In the genomic region with DNA sequence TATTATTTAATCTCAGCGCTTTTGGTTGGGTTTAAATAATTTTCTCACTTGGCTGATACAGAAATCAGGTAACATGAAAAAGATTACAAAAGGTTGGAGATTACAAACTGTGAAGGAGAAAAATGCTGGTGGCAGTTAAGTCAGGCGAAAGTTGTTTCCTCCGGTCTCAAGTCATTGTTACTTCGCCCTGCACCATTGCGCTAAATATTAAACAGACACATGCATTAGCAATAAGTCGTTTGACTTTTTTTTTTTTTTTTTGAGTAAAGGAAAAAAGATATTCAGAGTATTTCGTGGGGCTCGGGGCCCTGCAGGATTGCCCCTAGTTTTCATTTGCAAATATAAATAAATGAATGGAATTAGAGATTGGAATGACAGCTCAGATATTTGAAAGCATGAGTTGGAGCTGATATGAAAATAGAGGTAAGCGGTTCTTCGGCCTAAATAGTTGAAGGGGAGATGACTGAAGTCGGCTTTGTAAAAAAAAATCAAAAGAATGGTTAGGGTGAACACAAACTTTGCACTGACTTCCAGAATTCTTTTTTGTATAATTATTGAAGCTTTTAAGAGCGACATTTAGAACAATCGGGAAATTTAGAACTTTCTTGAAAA, we compare ENCODE assay signal across 8 cellular contexts. TPM values are rescaled to one million over a fixed set of nuclear protein-coding genes. Genes with fewer than 3 reads are reported as not detected.
A peak's percentile ranks its signal among the peaks of the same experiment; 100 is the strongest.
DNase-seq lines count a peak whose midpoint lies in the region; ATAC-seq, FAIRE-seq and TF ChIP-seq lines count a peak whose summit lies in the region.

No MANE protein-coding gene starts in this region.

- no peaks in the 10 kb centered on the region for H3K9me3 ChIP-seq in keratinocyte (ENCODE audit: control insufficient read depth, low read depth, low read length)
- no peaks in the 10 kb centered on the region for H3K9me3 ChIP-seq in suprapubic skin

- FAIRE-seq in keratinocyte (lab: Jason Lieb, UNC) = no peak

- H3K36me3 ChIP-seq in keratinocyte (ENCODE audit: control insufficient read depth in 2 of 2, extremely low read depth in 1 of 2, insufficient read depth in 2 of 2, low read length in 2 of 2) (no peaks in the 10 kb centered on the region), suprapubic skin (no peaks in the 10 kb centered on the region)

- H3K9ac ChIP-seq in keratinocyte (ENCODE audit: control insufficient read depth, extremely low read depth, insufficient read depth, low read length) = peak overlapping the region; percentile 90

- CTCF ChIA-PET in activated CD4-positive, alpha-beta memory T cell treated with anti-CD3 and anti-CD28 coated beads, Interleukin-2, amount 10 ng/mL, durations not matched to agents 7 days and 5 days (lab: Charles Lee) = interaction anchor here (0.7 to 1.7 kb wide), 4 partner anchors 10 to 401 kb away, joined by 3 to 8 read pairs (median 4); no protein-coding TSS in a partner anchor

- H3K9me1 ChIP-seq in keratinocyte (ENCODE audit: control insufficient read depth, extremely low read depth, insufficient read depth, low read length) = no peaks in the 10 kb centered on the region

- POLR2A ChIA-PET in activated CD4-positive, alpha-beta memory T cell treated with anti-CD3 and anti-CD28 coated beads, Interleukin-2, amount 10 ng/mL, durations not matched to agents 7 days and 5 days (lab: Charles Lee) = interaction anchor here (0.9 to 2.2 kb wide), 4 partner anchors 13 to 753 kb away, joined by 3 to 11 read pairs (median 3); no protein-coding TSS in a partner anchor

- TF ChIP-seq CTCF in keratinocyte (optimal IDR thresholded peaks at IDR 0.05 in 1 of 3, IDR thresholded peaks at IDR 0.05 in 1 of 3, conservative IDR thresholded peaks at IDR 0.05 in 1 of 3; ENCODE audit: extremely low read depth in 1 of 3, insufficient read depth in 2 of 3, low read length in 3 of 3) (no peak), suprapubic skin (IDR thresholded peaks at IDR 0.05) (no peak)

- no peak for DNase-seq in activated T-cell treated with anti-CD3 and anti-CD28 coated beads, Interleukin-2, amount 50 U/mL, for 24 hours
- DNase-seq in activated T-cell treated with anti-CD3 and anti-CD28 coated beads, Interleukin-2, amount 50 U/mL, for 48 hours = no peak
- DNase-seq in activated CD4-positive, alpha-beta memory T cell treated with anti-CD3 and anti-CD28 coated beads, Interleukin-2, amount 10 ng/mL, durations not matched to agents 7 days and 5 days = no peak
- DNase-seq in keratinocyte (ENCODE audit: low read depth, low spot score) (no peak), suprapubic skin (ENCODE audit: low spot score in 2 of 2) (no peak)
- DNase-seq in activated CD4-positive, alpha-beta T cell treated with anti-CD3 and anti-CD28 coated beads, Interleukin-2, amount 50 U/mL, for 1 hour = no peak

- H3K79me2 ChIP-seq in keratinocyte (ENCODE audit: control insufficient read depth, insufficient read depth, low read length) = peaks cover 43% of the 10 kb centered on the region

- H4K20me1 ChIP-seq in keratinocyte (ENCODE audit: control insufficient read depth, extremely low read depth, insufficient read depth, low read length) = no peaks in the 10 kb centered on the region

- H3K4me1 Mint-ChIP-seq in activated T-cell treated with anti-CD3 and anti-CD28 coated beads, Interleukin-2, amount 50 U/mL, for 24 hours (ENCODE audit: low read depth) = peaks cover 39% of the 10 kb centered on the region
- peaks cover 39% of the 10 kb centered on the region for H3K4me1 Mint-ChIP-seq in activated CD4-positive, alpha-beta memory T cell treated with anti-CD3 and anti-CD28 coated beads, Interleukin-2, amount 10 ng/mL, durations not matched to agents 7 days and 5 days

- H3K27ac Mint-ChIP-seq in activated T-cell treated with anti-CD3 and anti-CD28 coated beads, Interleukin-2, amount 50 U/mL, for 24 hours = peak overlapping the region; percentile 97
- H3K27ac Mint-ChIP-seq in activated CD4-positive, alpha-beta memory T cell treated with anti-CD3 and anti-CD28 coated beads, Interleukin-2, amount 10 ng/mL, durations not matched to agents 7 days and 5 days = peak overlapping the region; percentile 88

- WGBS in suprapubic skin = 17% methylated on average over 13 of the region's 13 CpGs

- H3K4me2 ChIP-seq in keratinocyte (ENCODE audit: control insufficient read depth, extremely low read depth, insufficient read depth, low read depth, low read length) = peak overlapping the region; percentile 91

- dilution Hi-C loops in keratinocyte (cut with MboI; ENCODE audit: extremely low pct_ligation_motif_present, low sequenced_read_pairs) = no loop called here

- ATAC-seq in GM21390 (IDR thresholded peaks at IDR 0.05; ENCODE audit: unreplicated experiment) (no peak), GM19463 (IDR thresholded peaks at IDR 0.05; ENCODE audit: unreplicated experiment) (no peak)

- H3K4me3 Mint-ChIP-seq in activated T-cell treated with anti-CD3 and anti-CD28 coated beads, Interleukin-2, amount 50 U/mL, for 24 hours = peak overlapping the region; percentile 94
- H3K4me3 Mint-ChIP-seq in activated CD4-positive, alpha-beta memory T cell treated with anti-CD3 and anti-CD28 coated beads, Interleukin-2, amount 10 ng/mL, durations not matched to agents 7 days and 5 days = peak overlapping the region; percentile 88

- H3K4me1 ChIP-seq in keratinocyte (ENCODE audit: control insufficient read depth, extremely low read depth, insufficient read depth, low read length) = peaks cover 2% of the 10 kb centered on the region
- peaks cover 18% of the 10 kb centered on the region for H3K4me1 ChIP-seq in suprapubic skin

- peaks cover 37% of the 10 kb centered on the region for H3K36me3 Mint-ChIP-seq in activated T-cell treated with anti-CD3 and anti-CD28 coated beads, Interleukin-2, amount 50 U/mL, for 24 hours (ENCODE audit: low read depth)
- H3K36me3 Mint-ChIP-seq in activated CD4-positive, alpha-beta memory T cell treated with anti-CD3 and anti-CD28 coated beads, Interleukin-2, amount 10 ng/mL, durations not matched to agents 7 days and 5 days (ENCODE audit: low read depth) = peaks cover 7% of the 10 kb centered on the region

- H2AFZ ChIP-seq in keratinocyte (ENCODE audit: control insufficient read depth, low read length) = peak overlapping the region; percentile 100

- H3K27me3 ChIP-seq in keratinocyte (ENCODE audit: control insufficient read depth, extremely low read depth, insufficient read depth, low read length) (no peaks in the 10 kb centered on the region), suprapubic skin (peaks cover 4% of the 10 kb centered on the region)

- peaks cover 6% of the 10 kb centered on the region for H3K9me3 Mint-ChIP-seq in activated T-cell treated with anti-CD3 and anti-CD28 coated beads, Interleukin-2, amount 50 U/mL, for 24 hours
- peaks cover 9% of the 10 kb centered on the region for H3K9me3 Mint-ChIP-seq in activated CD4-positive, alpha-beta memory T cell treated with anti-CD3 and anti-CD28 coated beads, Interleukin-2, amount 10 ng/mL, durations not matched to agents 7 days and 5 days

- no peak for TF ChIP-seq EP300 in suprapubic skin (IDR thresholded peaks at IDR 0.05)

- no peaks in the 10 kb centered on the region for H3K27me3 Mint-ChIP-seq in activated T-cell treated with anti-CD3 and anti-CD28 coated beads, Interleukin-2, amount 50 U/mL, for 24 hours
- H3K27me3 Mint-ChIP-seq in activated CD4-positive, alpha-beta memory T cell treated with anti-CD3 and anti-CD28 coated beads, Interleukin-2, amount 10 ng/mL, durations not matched to agents 7 days and 5 days = no peaks in the 10 kb centered on the region

- TF ChIP-seq POLR2A in suprapubic skin (IDR thresholded peaks at IDR 0.05) = no peak

- peak overlapping the region; percentile 95 to 99 (median 98) for H3K4me3 ChIP-seq in keratinocyte (ENCODE audit: control insufficient read depth in 2 of 3, extremely low read depth in 1 of 3, insufficient read depth in 2 of 3, low read depth in 1 of 3, low read length in 3 of 3)
- peak overlapping the region; percentile 68 for H3K4me3 ChIP-seq in suprapubic skin

- peak overlapping the region; percentile 84 for H3K27ac ChIP-seq in keratinocyte (ENCODE audit: control insufficient read depth, insufficient read depth, low read length)
- no peak overlapping the region for H3K27ac ChIP-seq in suprapubic skin

RNA-seq across cellular contexts. Expression of a gene that starts 0.9 kb away (rescaled TPM):
- 10 to 100 TPM; 16.0 to 16.1 TPM for total RNA-seq in activated CD4-positive, alpha-beta memory T cell treated with anti-CD3 and anti-CD28 coated beads, Interleukin-2, amount 10 ng/mL, durations not matched to agents 7 days and 5 days
- polyA plus RNA-seq in keratinocyte = 16.9 to 32.8 TPM (median 18.4 TPM) in 3 replicates
- 7.0 TPM for polyA plus RNA-seq in keratinocyte (2011; ENCODE audit: low read depth)
- polyA plus RNA-seq in keratinocyte (2011; cell fraction: cytosol; rRNA removed) = 19.5 and 34.2 TPM in 2 replicates
- 7.0 and 9.2 TPM in 2 replicates for polyA plus RNA-seq in keratinocyte (2011; cell fraction: nucleus; rRNA removed)
- polyA plus RNA-seq in keratinocyte (2012; ENCODE audit: low replicate concordance) = 10.5 and 36.8 TPM in 2 replicates
- polyA minus RNA-seq in keratinocyte = 1.3 to 10.7 TPM (median 2.5 TPM) in 3 replicates
- polyA minus RNA-seq in keratinocyte (2011; cell fraction: cytosol; rRNA and poly(A)+ RNA removed) = 40.1 TPM
- polyA minus RNA-seq in keratinocyte (2011; cell fraction: nucleus; rRNA and poly(A)+ RNA removed) = 3.1 and 3.3 TPM in 2 replicates
- 10 to 100 TPM in 2 of 4 donors, 1 to 10 TPM in 2; 8.9 to 12.1 (median 10.1) TPM for total RNA-seq in suprapubic skin
